15 cellular contexts compared by ENCODE assay signal in genomic region chr19:48746120-48746519, GRCh38. TPM values are rescaled to one million over a fixed set of nuclear protein-coding genes. Genes with fewer than 3 reads are reported as not detected.
DNase-seq lines count a peak whose midpoint lies in the region; ATAC-seq and TF ChIP-seq lines count a peak whose summit lies in the region.
"Had no signal": no experiment of that assay in that cellular context is flagged by ENCODE, and none has a peak within 500 bp of the region (broad histone marks: within the 10 kb centered on the region; RNA-seq: fewer than 3 reads in every experiment).

No MANE protein-coding gene starts in this region.

- no peak for ATAC-seq in HG02623 (IDR thresholded peaks at IDR 0.05; ENCODE audit: unreplicated experiment)

- in situ Hi-C loops in GM23248 (cut with MboI): no loop called here

- H3K9me2 ChIP-seq in GM23248 (ENCODE audit: insufficient read depth) (no peaks in the 10 kb centered on the region), hepatocyte (replicated peaks; ENCODE audit: insufficient read depth) (no peaks in the 10 kb centered on the region)

- TF ChIP-seq POLR2A in uterus (IDR thresholded peaks at IDR 0.05): no peak

- no peaks in the 10 kb centered on the region for H3K4me1 ChIP-seq in GM23248 (ENCODE audit: insufficient read depth)
- no peaks in the 10 kb centered on the region for H3K4me1 ChIP-seq in KMS-11 (ENCODE audit: low read depth, poor library complexity, severe bottlenecking)
- H3K4me1 ChIP-seq in hepatocyte (ENCODE audit: insufficient read depth): no peaks in the 10 kb centered on the region
- no peaks in the 10 kb centered on the region for H3K4me1 ChIP-seq in smooth muscle cell (ENCODE audit: low read depth)
- no peaks in the 10 kb centered on the region for H3K4me1 ChIP-seq in uterus

- H2AFZ ChIP-seq in GM23248 (0 out of 2 replicates have a peak overlapping the region, but pooled peaks have one; percentile 89), KMS-11 (ENCODE audit: low read depth) (peak overlapping the region; percentile 70; the same call in 1 of the 2 replicates), hepatocyte (no peak overlapping the region), smooth muscle cell (ENCODE audit: low read depth) (peak overlapping the region; percentile 96)

- 69% methylated on average over 8 of the region's 8 CpGs for WGBS in GM23248 (ENCODE audit: low coverage in 1 of 2, low lambda C conversion rate in 2 of 2, missing lambda C conversion rate in 2 of 2), 2 experiments
- WGBS in hepatocyte (ENCODE audit: low lambda C conversion rate, missing lambda C conversion rate): 98% methylated on average over 8 of the region's 8 CpGs
- 95% methylated on average over 8 of the region's 8 CpGs for WGBS in smooth muscle cell (ENCODE audit: low lambda C conversion rate)

- H3F3A ChIP-seq in GM23248 (ENCODE audit: insufficient read depth) (no peaks in the 10 kb centered on the region), smooth muscle cell (ENCODE audit: low read depth) (peaks cover 3% of the 10 kb centered on the region)

- TF ChIP-seq CTCF in KMS-11 (conservative IDR thresholded peaks at IDR 0.05; ENCODE audit: low read depth, low read length): no peak
- TF ChIP-seq CTCF in hepatocyte (IDR thresholded peaks at IDR 0.05; ENCODE audit: poor library complexity): no peak
- TF ChIP-seq CTCF in smooth muscle cell (IDR thresholded peaks at IDR 0.05; ENCODE audit: borderline replicate concordance, insufficient read depth, poor library complexity, severe bottlenecking): no peak
- no peak for TF ChIP-seq CTCF in uterus (IDR thresholded peaks at IDR 0.05)

- H3K36me3 ChIP-seq in GM23248 (ENCODE audit: low read depth): no peaks in the 10 kb centered on the region
- H3K36me3 ChIP-seq in KMS-11 (ENCODE audit: insufficient read depth): no peaks in the 10 kb centered on the region
- no peaks in the 10 kb centered on the region for H3K36me3 ChIP-seq in hepatocyte (replicated peaks; ENCODE audit: insufficient read depth, low read depth)
- H3K36me3 ChIP-seq in smooth muscle cell (ENCODE audit: low read depth): no peaks in the 10 kb centered on the region
- H3K36me3 ChIP-seq in uterus: no peaks in the 10 kb centered on the region

- intact Hi-C loops in uterus (cut with DNase I; ENCODE audit: low total_unique reads): no loop called here

- H3K9me3 ChIP-seq in GM23248 (ENCODE audit: low read depth) (no peaks in the 10 kb centered on the region), hepatocyte (ENCODE audit: low read depth) (no peaks in the 10 kb centered on the region), smooth muscle cell (replicated peaks; ENCODE audit: low read depth) (no peaks in the 10 kb centered on the region), uterus (no peaks in the 10 kb centered on the region)

- no peak overlapping the region for H3K4me2 ChIP-seq in GM23248 (ENCODE audit: unreplicated experiment)
- H3K4me2 ChIP-seq in KMS-11: no peak overlapping the region
- peak overlapping the region; percentile 65 for H3K4me2 ChIP-seq in hepatocyte
- peak overlapping the region; percentile 85 for H3K4me2 ChIP-seq in smooth muscle cell

- H3K4me3 ChIP-seq in GM23248: no peak overlapping the region
- H3K4me3 ChIP-seq in KMS-11 (IDR thresholded peaks at IDR 0.05; ENCODE audit: insufficient read depth, low read depth, low read length): no peak overlapping the region
- H3K4me3 ChIP-seq in hepatocyte: no peak overlapping the region
- H3K4me3 ChIP-seq in smooth muscle cell: peak overlapping the region; percentile 75
- no peak overlapping the region for H3K4me3 ChIP-seq in uterus

- H3K79me2 ChIP-seq in GM23248 (ENCODE audit: insufficient read depth) (no peaks in the 10 kb centered on the region), KMS-11 (ENCODE audit: insufficient read depth, low read depth) (no peaks in the 10 kb centered on the region), hepatocyte (no peaks in the 10 kb centered on the region), smooth muscle cell (ENCODE audit: low read depth) (no peaks in the 10 kb centered on the region)

- peaks cover 6% of the 10 kb centered on the region; the same call in 1 of the 2 replicates for H3K27me3 ChIP-seq in GM23248 (replicated peaks; ENCODE audit: insufficient read depth)
- H3K27me3 ChIP-seq in KMS-11 (ENCODE audit: insufficient read depth, low read depth): peaks cover 64% of the 10 kb centered on the region
- no peaks in the 10 kb centered on the region for H3K27me3 ChIP-seq in hepatocyte
- H3K27me3 ChIP-seq in smooth muscle cell (ENCODE audit: low read depth): no peaks in the 10 kb centered on the region
- H3K27me3 ChIP-seq in uterus: no peaks in the 10 kb centered on the region

- DNase-seq in GM23248 (no peak), hepatocyte (ENCODE audit: low spot score) (no peak), smooth muscle cell (lab: John Stamatoyannopoulos, UW; ENCODE audit: unreplicated experiment) (no peak), RKO (ENCODE audit: low spot score) (no peak), uterus (no peak)
- DNase-seq: activated CD8-positive, alpha-beta memory T cell treated with anti-CD3 and anti-CD28 coated beads for 24 hours; activated naive CD4-positive, alpha-beta T cell treated with anti-CD3 and anti-CD28 coated beads, Interleukin-2, amount 50 U/mL, for 16 hours; central memory CD4-positive, alpha-beta T cell; NCI-H1436 treated with DMSO at 0.1 percent for 48 hours; NCI-H526 had no signal

- H4K20me1 ChIP-seq in GM23248 (ENCODE audit: insufficient read depth) (no peaks in the 10 kb centered on the region), KMS-11 (ENCODE audit: insufficient read depth) (no peaks in the 10 kb centered on the region), hepatocyte (ENCODE audit: insufficient read depth, poor library complexity, severe bottlenecking) (no peaks in the 10 kb centered on the region), smooth muscle cell (ENCODE audit: low read depth) (no peaks in the 10 kb centered on the region)

- H3K27ac ChIP-seq in GM23248 (no peak overlapping the region), KMS-11 (no peak overlapping the region), hepatocyte (no peak overlapping the region), smooth muscle cell (ENCODE audit: low read depth) (peak overlapping the region; percentile 72), uterus (peak overlapping the region in 1 of 2 donors; percentile 60)

- no peak overlapping the region for H3K9ac ChIP-seq in GM23248
- no peak overlapping the region for H3K9ac ChIP-seq in KMS-11
- peak overlapping the region; percentile 41 for H3K9ac ChIP-seq in smooth muscle cell (ENCODE audit: low read depth)

RNA-seq across cellular contexts. Expression of gene IZUMO1, which starts 0.6 kb away (rescaled TPM):
- total RNA-seq in GM23248 (2014; rRNA removed; shearing (Covaris generic)): not detected in 2 replicates
- polyA plus RNA-seq in GM23248 (2016; fragmentation: Nextera tagmentation; extraction: Ambion mirVana): not detected in 2 replicates
- 0.40 and 0.57 TPM in 2 replicates for total RNA-seq in hepatocyte
- polyA plus RNA-seq in hepatocyte: 0.52 and 1.3 TPM in 2 replicates
- total RNA-seq in smooth muscle cell: 0.45 TPM in 1 of 2 replicates, not detected in the other
- polyA plus RNA-seq in smooth muscle cell: not detected in 2 replicates
- 1 to 10 TPM in 1 of 4 donors, under 1 TPM in 1, not detected in 2; under 0.01 to 2.3 TPM for total RNA-seq in uterus
- total RNA-seq: epithelial cell of proximal tubule, mononuclear cell had no signal

RNA-seq across cellular contexts. Expression of gene RASIP1, which starts 5.7 kb away (rescaled TPM):
- not detected in 2 replicates for total RNA-seq in GM23248 (2014; rRNA removed; shearing (Covaris generic))
- polyA plus RNA-seq in GM23248 (2016; fragmentation: Nextera tagmentation; extraction: Ambion mirVana) (0.09 and 0.44 TPM in 2 replicates), hepatocyte (1.9 and 3.6 TPM in 2 replicates), smooth muscle cell (2.7 and 3.5 TPM in 2 replicates)
- total RNA-seq in hepatocyte (1.1 and 4.2 TPM in 2 replicates), smooth muscle cell (0.27 and 0.81 TPM in 2 replicates), uterus (100 to 1,000 TPM in 1 of 4 donors, 10 to 100 TPM in 2, 1 to 10 TPM in 1; 5.9 to 105 (median 31.9) TPM)

RNA-seq across cellular contexts. Expression of gene FUT1, which starts 6.3 kb away (rescaled TPM):
- not detected in 2 replicates for total RNA-seq in GM23248 (2014; rRNA removed; shearing (Covaris generic))
- polyA plus RNA-seq in GM23248 (2016; fragmentation: Nextera tagmentation; extraction: Ambion mirVana): not detected in 2 replicates
- 2.4 TPM in 2 replicates for total RNA-seq in hepatocyte
- 4.3 and 5.2 TPM in 2 replicates for polyA plus RNA-seq in hepatocyte
- 0.58 TPM in 2 replicates for total RNA-seq in smooth muscle cell
- 0.51 and 1.8 TPM in 2 replicates for polyA plus RNA-seq in smooth muscle cell
- total RNA-seq in uterus: 10 to 100 TPM in 1 of 4 donors, 1 to 10 TPM in 3; 1.5 to 17.7 (median 4.4) TPM
- total RNA-seq: mononuclear cell had no signal

RNA-seq across cellular contexts. Expression of gene FGF21, which starts 9.2 kb away (rescaled TPM):
- total RNA-seq in GM23248 (2014; rRNA removed; shearing (Covaris generic)): not detected in 2 replicates
- polyA plus RNA-seq in GM23248 (2016; fragmentation: Nextera tagmentation; extraction: Ambion mirVana) (not detected in 2 replicates), hepatocyte (not detected in 2 replicates), smooth muscle cell (not detected in 2 replicates)
- total RNA-seq in hepatocyte (not detected in 2 replicates), smooth muscle cell (not detected in 2 replicates), uterus (not detected)
- total RNA-seq: epithelial cell of proximal tubule, mononuclear cell, posterior vena cava had no signal

RNA-seq across cellular contexts. Expression of gene MAMSTR, which starts 26.6 kb away (rescaled TPM):
- total RNA-seq in GM23248 (2014; rRNA removed; shearing (Covaris generic)): 0.22 TPM in 1 of 2 replicates, not detected in the other
- polyA plus RNA-seq in GM23248 (2016; fragmentation: Nextera tagmentation; extraction: Ambion mirVana) (2.7 and 3.1 TPM in 2 replicates), hepatocyte (5.2 and 7.5 TPM in 2 replicates), smooth muscle cell (3.2 and 3.9 TPM in 2 replicates)
- total RNA-seq in hepatocyte (2.2 and 2.3 TPM in 2 replicates), smooth muscle cell (0.22 and 0.58 TPM in 2 replicates), uterus (10 to 100 TPM in 1 of 4 donors, 1 to 10 TPM in 1, under 1 TPM in 1, not detected in 1; 0.26 to 24.2 (median 3.0) TPM)

Comparison
In these comparisons a context has a peak if more than half of its experiments do, and no peak if none do; other contexts are left out.
1. H3K4me2 ChIP-seq: peak in hepatocyte (single experiment) and smooth muscle cell (single experiment); none in GM23248 (single experiment) and KMS-11 (single experiment).